In the genomic region with DNA sequence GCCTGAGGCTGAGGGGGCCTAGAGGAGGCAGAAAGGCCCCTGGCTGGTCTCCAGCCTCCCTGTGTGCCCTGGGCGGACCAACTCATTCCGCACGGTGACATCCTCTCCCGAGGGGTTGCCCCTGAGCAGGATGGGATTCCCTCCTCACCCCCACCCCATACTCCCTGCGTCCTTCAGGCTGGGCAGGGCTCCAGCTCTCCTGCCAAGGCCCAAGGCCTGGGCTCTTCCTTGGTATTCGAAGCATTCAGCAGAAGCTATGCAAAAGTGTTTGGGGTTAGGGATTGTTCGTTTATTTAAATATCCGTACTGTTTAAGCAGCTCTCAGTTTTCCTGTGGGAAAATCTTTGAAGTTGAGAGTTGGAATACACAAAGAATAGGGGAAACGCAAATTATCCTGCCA, we compare ENCODE assay signal across 16 cellular contexts.
DNase-seq lines count a peak whose midpoint lies in the region; ATAC-seq and TF ChIP-seq lines count a peak whose summit lies in the region.
"Had no signal": no experiment of that assay in that cellular context is flagged by ENCODE, and none has a peak within 500 bp of the region (broad histone marks: within the 10 kb centered on the region; RNA-seq: fewer than 3 reads in every experiment).

No MANE protein-coding gene starts in this region.

- H3K4me1 Mint-ChIP-seq in osteocyte (ENCODE audit: unreplicated experiment) = peaks cover 16% of the 10 kb centered on the region

- ATAC-seq in HG03439 (IDR thresholded peaks at IDR 0.05; ENCODE audit: unreplicated experiment) (no peak), GM18517 (IDR thresholded peaks at IDR 0.05; ENCODE audit: unreplicated experiment) (no peak)
- ATAC-seq: A549, Panc1, Right ventricle myocardium inferior had no signal

- TF ChIP-seq CTCF in osteocyte (IDR thresholded peaks at IDR 0.05) = no peak

- H3K4me3 ChIP-seq in adipocyte (ENCODE audit: low read length) = no peak overlapping the region
- H3K4me3 ChIP-seq: A549 had no signal

- no peaks in the 10 kb centered on the region for H3K36me3 Mint-ChIP-seq in osteocyte (ENCODE audit: unreplicated experiment)

- no peak overlapping the region for H3K9ac ChIP-seq in adipocyte (ENCODE audit: low read length)

- peaks cover 9% of the 10 kb centered on the region for H3K9me3 ChIP-seq in adipocyte (ENCODE audit: control insufficient read depth, low read length)
- H3K9me3 ChIP-seq: A549 had no signal

- H3K9me3 Mint-ChIP-seq in osteocyte (ENCODE audit: unreplicated experiment) = no peaks in the 10 kb centered on the region

- peaks cover 51% of the 10 kb centered on the region for H3K27me3 Mint-ChIP-seq in osteocyte (ENCODE audit: unreplicated experiment)

- peaks cover 55% of the 10 kb centered on the region for H3K27me3 ChIP-seq in adipocyte (replicated peaks; ENCODE audit: control insufficient read depth, insufficient read depth, low read length)

- peak overlapping the region; percentile 31 for H3K27ac Mint-ChIP-seq in osteocyte (ENCODE audit: unreplicated experiment)

- no peak overlapping the region for H3K4me3 Mint-ChIP-seq in osteocyte (ENCODE audit: unreplicated experiment)

- H3K36me3 ChIP-seq in adipocyte (ENCODE audit: control insufficient read depth, insufficient read depth, low read length, severe bottlenecking) = no peaks in the 10 kb centered on the region

- peak; percentile 53 for DNase-seq in ELF-1 (ENCODE audit: low read depth, low spot score)
- DNase-seq in adipocyte (ENCODE audit: low read depth) = peak; percentile 23
- DNase-seq in fibroblast of peridontal ligament (ENCODE audit: extremely low read depth) = peak; percentile 35
- no peak for DNase-seq in osteocyte (ENCODE audit: extremely low spot score, unreplicated experiment)
- DNase-seq in OCI-M2 (lab: John Stamatoyannopoulos, UW; ENCODE audit: unreplicated experiment) = no peak
- DNase-seq in NCI-H774 (lab: John Stamatoyannopoulos, UW) = no peak
- DNase-seq: Caco-2, KBM-7, NCI-H1092, NCI-H1694, NCI-H69 had no signal

- no peaks in the 10 kb centered on the region for H3K4me1 ChIP-seq in adipocyte (ENCODE audit: control insufficient read depth, insufficient read depth, low read length)
- H3K4me1 ChIP-seq: A549, Caco-2 had no signal

Comparison
In these comparisons a context has a peak if more than half of its experiments do, and no peak if none do; other contexts are left out.
1. DNase-seq: peak in ELF-1 (single experiment), adipocyte (single experiment) and fibroblast of peridontal ligament (single experiment); none in osteocyte (single experiment), OCI-M2 (single experiment) and NCI-H774 (single experiment).